ENCODE assay signal across 1 cellular context in the genomic region with DNA sequence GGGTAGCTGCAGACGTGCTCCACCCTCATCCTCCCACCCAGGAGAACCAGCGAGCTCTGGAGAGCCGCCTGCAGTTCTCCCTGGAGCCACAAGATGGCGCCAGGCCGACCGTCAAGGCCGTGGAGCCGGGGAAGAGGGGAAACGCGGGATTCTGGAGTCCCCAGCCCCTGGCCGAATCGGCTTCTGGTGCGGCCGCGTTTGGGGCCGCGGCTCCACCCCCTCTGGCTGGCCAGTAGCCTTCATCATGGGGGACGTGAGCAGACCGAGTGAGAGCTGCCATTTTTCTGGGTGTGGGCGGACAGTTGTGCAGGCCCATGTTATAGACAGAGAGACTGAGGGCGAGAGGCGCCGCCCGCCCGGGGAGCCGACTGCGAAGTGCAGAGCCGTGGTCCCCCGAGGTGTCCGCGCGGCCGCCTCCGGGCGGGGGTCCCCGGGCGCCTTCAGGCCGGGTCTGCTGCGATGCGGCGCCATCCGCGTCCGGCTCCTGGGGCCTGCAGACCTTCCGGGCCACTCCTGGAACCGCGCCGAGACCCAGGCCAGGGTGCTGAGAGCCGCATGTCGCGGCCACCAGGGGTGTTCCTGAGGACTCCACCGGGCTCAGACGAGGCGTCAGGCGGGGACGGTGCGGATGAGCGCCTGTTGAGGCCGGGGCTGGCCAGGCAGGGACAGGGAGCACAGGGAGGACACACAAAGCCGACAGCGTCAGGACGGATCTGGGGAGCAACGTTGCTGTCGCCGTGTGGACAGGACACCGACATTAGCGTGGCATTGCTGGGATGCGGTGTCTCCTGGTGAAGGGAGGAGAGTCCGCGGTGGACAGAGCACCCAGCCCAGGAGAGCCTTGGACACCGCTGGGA.
TF ChIP-seq lines count a peak whose summit lies in the region.

No MANE protein-coding gene starts in this region.

TF ChIP-seq in K562, 482 proteins besides CTCF, POLR2A, EP300 and RAD21 (continued from another document):
- TF ChIP-seq CTCFL (IDR thresholded peaks at IDR 0.05; ENCODE audit: borderline replicate concordance, insufficient read depth, low read depth, low read length, poor library complexity, severe bottlenecking) = peak; percentile 38
- TF ChIP-seq ZFP36 (IDR thresholded peaks at IDR 0.05; ENCODE audit: low read depth, low read length, partially characterized antibody) = no peak
- TF ChIP-seq KDM1A (IDR thresholded peaks at IDR 0.05) = no peak
